In the genomic region with DNA sequence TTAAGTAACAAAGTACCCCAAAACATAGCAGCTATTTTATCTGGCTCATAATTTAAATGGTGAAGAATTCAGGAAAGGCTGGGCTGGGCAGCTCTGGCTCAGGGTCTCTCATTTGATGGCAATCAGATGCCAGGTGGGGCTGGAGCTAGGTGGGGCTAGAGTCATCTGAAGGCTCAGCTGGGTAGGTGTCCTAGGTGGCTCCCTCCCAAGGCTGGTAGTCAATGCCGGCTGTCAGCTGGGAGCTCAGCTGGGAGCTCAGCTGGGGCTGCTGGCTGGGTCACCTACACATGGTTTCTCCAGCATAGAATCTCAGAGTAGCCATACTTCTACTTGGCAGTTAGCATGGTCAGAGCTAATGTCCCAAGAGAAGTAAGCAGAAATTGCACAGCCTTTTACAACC, we compare ENCODE assay signal across 19 cellular contexts.
"Had no signal": no experiment of that assay in that cellular context is flagged by ENCODE, and none has a peak within 500 bp of the region (broad histone marks: within the 10 kb centered on the region; RNA-seq: fewer than 3 reads in every experiment).

No MANE protein-coding gene starts in this region.

- ATAC-seq: activated CD8-positive, alpha-beta memory T cell treated with anti-CD3 and anti-CD28 coated beads, Interleukin-2, amount 10 ng/mL, durations not matched to agents 7 days and 5 days; body of pancreas; stimulated activated naive B cell treated with anti-CD40 and anti-IgM and Interleukin-4, amounts not matched to agents 10 μg/mL and 1 μg/mL and 100 μg/mL, for 72 hours had no signal

- H3K4me1 ChIP-seq: body of pancreas, transverse colon had no signal

- H3K4me2 ChIP-seq: hepatocyte had no signal

- H3K27me3 ChIP-seq: body of pancreas, hepatocyte, transverse colon had no signal

- H3K36me3 ChIP-seq: transverse colon had no signal

- H3K9me3 Mint-ChIP-seq: activated naive CD4-positive, alpha-beta T cell treated with anti-CD3 and anti-CD28 coated beads, Interleukin-2, amount 50 U/mL, for 24 hours; nephron had no signal

- H3K27me3 Mint-ChIP-seq: activated CD8-positive, alpha-beta memory T cell treated with anti-CD3 and anti-CD28 coated beads, Interleukin-2, amount 10 ng/mL, durations not matched to agents 7 days and 5 days; activated naive CD4-positive, alpha-beta T cell treated with anti-CD3 and anti-CD28 coated beads, Interleukin-2, amount 50 U/mL, for 24 hours; stimulated activated naive B cell treated with anti-CD40 and anti-IgM and Interleukin-4, amounts not matched to agents 10 μg/mL and 1 μg/mL and 100 μg/mL, for 72 hours had no signal

- DNase-seq: activated CD4-positive, alpha-beta T cell treated with anti-CD3 and anti-CD28 coated beads for 1 hour; activated CD4-positive, alpha-beta T cell treated with anti-CD3 and anti-CD28 coated beads, Interleukin-2, amount 50 U/mL, for 4 hours; activated CD8-positive, alpha-beta memory T cell treated with anti-CD3 and anti-CD28 coated beads, Interleukin-2, amount 10 ng/mL, durations not matched to agents 7 days and 5 days; activated T-cell treated with anti-CD3 and anti-CD28 coated beads, Interleukin-2, amount 50 U/mL, for 1 hour; amniotic stem cell; body of pancreas; caudate nucleus; islet precursor cell; mammary epithelial cell; nucleus accumbens; stimulated activated CD4-positive, alpha-beta T cell treated with anti-CD3 and anti-CD28 coated beads, Interleukin-4, amount 100 ng/mL, for 1 hour; stimulated activated naive B cell treated with anti-CD40 and anti-IgM and Interleukin-4, amounts not matched to agents 10 μg/mL and 1 μg/mL and 100 μg/mL, for 72 hours; substantia nigra; transverse colon had no signal

- H3K4me1 Mint-ChIP-seq: nephron had no signal

- H3K27ac Mint-ChIP-seq: activated CD8-positive, alpha-beta memory T cell treated with anti-CD3 and anti-CD28 coated beads, Interleukin-2, amount 10 ng/mL, durations not matched to agents 7 days and 5 days; activated naive CD4-positive, alpha-beta T cell treated with anti-CD3 and anti-CD28 coated beads, Interleukin-2, amount 50 U/mL, for 24 hours; nephron; stimulated activated naive B cell treated with anti-CD40 and anti-IgM and Interleukin-4, amounts not matched to agents 10 μg/mL and 1 μg/mL and 100 μg/mL, for 72 hours had no signal

- H2AFZ ChIP-seq: hepatocyte had no signal

- H3K4me3 ChIP-seq: body of pancreas, hepatocyte, transverse colon had no signal

- FAIRE-seq: colon, endometrium had no signal

- H3K4me3 Mint-ChIP-seq: activated CD8-positive, alpha-beta memory T cell treated with anti-CD3 and anti-CD28 coated beads, Interleukin-2, amount 10 ng/mL, durations not matched to agents 7 days and 5 days; activated naive CD4-positive, alpha-beta T cell treated with anti-CD3 and anti-CD28 coated beads, Interleukin-2, amount 50 U/mL, for 24 hours; nephron; stimulated activated naive B cell treated with anti-CD40 and anti-IgM and Interleukin-4, amounts not matched to agents 10 μg/mL and 1 μg/mL and 100 μg/mL, for 72 hours had no signal

- H3K27ac ChIP-seq: body of pancreas, hepatocyte, transverse colon had no signal

- H3K9me3 ChIP-seq: body of pancreas, transverse colon had no signal
